8 cellular contexts compared by ENCODE assay signal in the genomic region with DNA sequence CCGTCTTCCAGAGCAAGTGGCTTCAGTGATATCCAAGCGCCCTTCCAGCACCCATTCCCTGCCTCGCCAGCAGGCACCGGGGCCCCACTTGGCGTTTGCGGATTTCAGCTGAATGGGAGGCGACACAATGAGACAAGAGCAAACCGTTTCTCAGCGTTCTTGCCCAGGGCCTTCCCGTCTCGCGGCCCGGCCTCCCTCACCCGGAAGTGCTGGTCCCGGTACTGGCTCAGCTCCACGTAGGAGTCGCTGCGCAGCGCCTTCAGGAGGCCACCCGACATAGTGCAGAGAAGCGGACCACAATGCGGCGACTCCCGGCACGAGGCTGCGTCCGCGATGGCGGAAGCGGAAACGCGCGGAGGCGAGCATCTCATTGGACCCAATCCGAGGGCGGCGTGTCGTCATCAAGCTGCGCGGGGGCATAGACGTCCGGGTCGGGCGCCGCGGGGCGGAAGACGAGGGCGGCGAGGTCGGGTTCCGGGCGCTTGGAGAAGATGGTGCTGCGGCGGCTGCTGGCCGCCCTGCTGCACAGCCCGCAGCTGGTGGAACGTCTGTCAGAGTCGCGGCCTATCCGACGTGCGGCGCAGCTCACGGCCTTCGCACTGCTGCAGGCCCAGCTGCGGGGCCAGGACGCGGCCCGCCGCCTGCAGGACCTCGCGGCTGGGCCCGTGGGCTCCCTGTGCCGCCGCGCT. TPM values are rescaled to one million over a fixed set of nuclear protein-coding genes. Genes with fewer than 3 reads are reported as not detected.
DNase-seq lines count a peak whose midpoint lies in the region; ATAC-seq and TF ChIP-seq lines count a peak whose summit lies in the region.

NCBP2 (minus strand) TSS at position 303 of the 689 bp plus-strand sequence; CDS start at position 278, 25 bp downstream.

- peak; percentile 68 to 70 for TF ChIP-seq RAD21 in liver (IDR thresholded peaks at IDR 0.05)

- peaks cover 4% of the 10 kb centered on the region for H3K27me3 Mint-ChIP-seq in CD4-positive, CD25-positive, alpha-beta regulatory T cell

- H3K9me3 Mint-ChIP-seq in CD4-positive, CD25-positive, alpha-beta regulatory T cell, result no peaks in the 10 kb centered on the region

- H3K4me1 Mint-ChIP-seq in CD4-positive, CD25-positive, alpha-beta regulatory T cell, result peaks cover 15 to 59% (median 38%) of the 10 kb centered on the region in 4 donors

- peak within 1 kb of the TSS; percentile 97 for H3K27ac ChIP-seq in CD4-positive, CD25-positive, alpha-beta regulatory T cell (ENCODE audit: insufficient read depth, low read length, poor library complexity, severe bottlenecking)
- peak within 1 kb of the TSS; percentile 88 to 94 for H3K27ac ChIP-seq in liver (ENCODE audit: low read depth in 1 of 2, low read length in 2 of 2)

- no peaks in the 10 kb centered on the region for H3K9me3 ChIP-seq in CD4-positive, CD25-positive, alpha-beta regulatory T cell (ENCODE audit: control insufficient read depth in 2 of 2, low read length in 2 of 2)
- H3K9me3 ChIP-seq in liver (ENCODE audit: control insufficient read depth in 4 of 4, low read length in 3 of 4), result no peaks in the 10 kb centered on the region

- peak within 1 kb of the TSS; percentile 58 to 68 for H3K9ac ChIP-seq in liver (ENCODE audit: low read depth in 1 of 2, low read length in 2 of 2)

- peak within 1 kb of the TSS; percentile 98 for H3K4me3 Mint-ChIP-seq in CD4-positive, CD25-positive, alpha-beta regulatory T cell

- peak; percentile 95 to 96 for ATAC-seq in CD4-positive, CD25-positive, alpha-beta regulatory T cell (ENCODE audit: low read depth in 2 of 2)
- peak; percentile 89 for ATAC-seq in GM19395 (IDR thresholded peaks at IDR 0.05; ENCODE audit: unreplicated experiment)
- peak; percentile 90 for ATAC-seq in HG03565 (IDR thresholded peaks at IDR 0.05; ENCODE audit: unreplicated experiment)

- H3K36me3 ChIP-seq in CD4-positive, CD25-positive, alpha-beta regulatory T cell (ENCODE audit: control insufficient read depth, insufficient read depth, low read length), result peaks cover 21% of the 10 kb centered on the region
- peaks cover 1 to 19% (median 14%) of the 10 kb centered on the region in 4 donors for H3K36me3 ChIP-seq in liver (ENCODE audit: control insufficient read depth in 4 of 4, insufficient read depth in 3 of 4, low read depth in 1 of 4, low read length in 3 of 4)

- H3K27me3 ChIP-seq in CD4-positive, CD25-positive, alpha-beta regulatory T cell (ENCODE audit: control insufficient read depth, insufficient read depth, low read length), result no peaks in the 10 kb centered on the region
- H3K27me3 ChIP-seq in liver (ENCODE audit: control insufficient read depth in 4 of 4, insufficient read depth in 4 of 4, low read length in 3 of 4), result no peaks in the 10 kb centered on the region

- TF ChIP-seq CTCF in liver (IDR thresholded peaks at IDR 0.05; ENCODE audit: low read depth, low read length, missing input control), result peak; percentile 56

- H3K4me3 ChIP-seq in CD4-positive, CD25-positive, alpha-beta regulatory T cell (ENCODE audit: low read depth, low read length), result peak within 1 kb of the TSS; percentile 94
- H3K4me3 ChIP-seq in liver (ENCODE audit: low read depth in 1 of 3, low read length in 3 of 3), result peak within 1 kb of the TSS; percentile 89 to 98 (median 94)

- under 1% methylated on average over 77 of the region's 77 CpGs for WGBS in liver

- peak within 1 kb of the TSS; percentile 98 to 99 (median 99) for H3K27ac Mint-ChIP-seq in CD4-positive, CD25-positive, alpha-beta regulatory T cell

- DNase-seq in CD4-positive, CD25-positive, alpha-beta regulatory T cell, result peak; percentile 99
- DNase-seq in NCI-H748 treated with DMSO at 0.1 percent for 48 hours (lab: John Stamatoyannopoulos, UW), result peak; percentile 60
- DNase-seq in activated CD4-positive, alpha-beta T cell treated with anti-CD3 and anti-CD28 coated beads, Interleukin-2, amount 50 U/mL, for 4 hours, result peak; percentile 100
- DNase-seq in dermis blood vessel endothelial cell, result peak; percentile 99
- DNase-seq in stimulated activated CD4-positive, alpha-beta T cell treated with anti-CD3 and anti-CD28 coated beads, Interleukin-4, amount 100 ng/mL, for 24 hours, result peak; percentile 100

- peaks cover 28% of the 10 kb centered on the region for H3K4me1 ChIP-seq in CD4-positive, CD25-positive, alpha-beta regulatory T cell (ENCODE audit: control insufficient read depth, insufficient read depth, low read length, poor library complexity, severe bottlenecking)
- H3K4me1 ChIP-seq in liver (ENCODE audit: control insufficient read depth in 4 of 4, insufficient read depth in 4 of 4, low read length in 3 of 4), result peaks cover 2 to 23% (median 22%) of the 10 kb centered on the region in 4 donors

- peaks cover 31% of the 10 kb centered on the region for H3K36me3 Mint-ChIP-seq in CD4-positive, CD25-positive, alpha-beta regulatory T cell

TF ChIP-seq in liver, 16 proteins besides CTCF, POLR2A, EP300 and RAD21:
- TF ChIP-seq HNF4G (IDR thresholded peaks at IDR 0.05) (no peak), NR2F2 (IDR thresholded peaks at IDR 0.05) (peak; percentile 72), FOXA2 (IDR thresholded peaks at IDR 0.05) (no peak), GABPA (IDR thresholded peaks at IDR 0.05 in 1 of 2, conservative IDR thresholded peaks at IDR 0.05 in 1 of 2) (peak; percentile 86 to 98), FOXA1 (IDR thresholded peaks at IDR 0.05) (no peak), TAF1 (conservative IDR thresholded peaks at IDR 0.05) (no peak), ATF3 (IDR thresholded peaks at IDR 0.05) (no peak), EGR1 (IDR thresholded peaks at IDR 0.05; ENCODE audit: low read depth in 2 of 2) (peak; percentile 72 to 89), SP1 (IDR thresholded peaks at IDR 0.05) (peak; percentile 78), RXRA (IDR thresholded peaks at IDR 0.05) (peak; percentile 37 to 67), ZBTB33 (IDR thresholded peaks at IDR 0.05) (no peak), REST (IDR thresholded peaks at IDR 0.05) (peak; percentile 29), JUND (IDR thresholded peaks at IDR 0.05) (no peak), YY1 (IDR thresholded peaks at IDR 0.05) (peak; percentile 92), HNF4A (conservative IDR thresholded peaks at IDR 0.05) (peak; percentile 9 to 38)
- TF ChIP-seq, protein P1, sequence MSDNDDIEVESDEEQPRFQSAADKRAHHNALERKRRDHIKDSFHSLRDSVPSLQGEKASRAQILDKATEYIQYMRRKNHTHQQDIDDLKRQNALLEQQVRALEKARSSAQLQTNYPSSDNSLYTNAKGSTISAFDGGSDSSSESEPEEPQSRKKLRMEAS (IDR thresholded peaks at IDR 0.05), result peak; percentile 99

RNA-seq across cellular contexts. Expression of gene NCBP2, which starts in this region (rescaled TPM):
- 46.0 TPM for total RNA-seq in CD4-positive, CD25-positive, alpha-beta regulatory T cell
- 10 to 100 TPM; 56.7 to 78.0 (median 69.6) TPM for polyA plus RNA-seq in CD4-positive, CD25-positive, alpha-beta regulatory T cell
- total RNA-seq in dermis blood vessel endothelial cell (65.2 and 65.4 TPM in 2 replicates), liver (10 to 100 TPM; 18.9 to 19.2 TPM)
- polyA plus RNA-seq in liver, result 10 to 100 TPM; 16.2 to 17.3 TPM

Comparison
In these comparisons a context has a peak if more than half of its experiments do, and no peak if none do; other contexts are left out.
1. Peak in every context shown above with its lines: DNase-seq, ATAC-seq, H3K4me3 ChIP-seq and H3K27ac ChIP-seq.